Comparison of ENCODE assay signal across 1 cellular context in genomic region chr17:27283057-27283456, GRCh38.
TF ChIP-seq lines count a peak whose summit lies in the region.

No MANE protein-coding gene starts in this region.

TF ChIP-seq in HepG2, 621 proteins besides CTCF, POLR2A, EP300 and RAD21 (continued from another document):
- TF ChIP-seq HINFP (CRISPR knock-in tag; IDR thresholded peaks at IDR 0.05; ENCODE audit: low read depth), result no peak
- TF ChIP-seq ZFP37 (CRISPR knock-in tag; IDR thresholded peaks at IDR 0.05; ENCODE audit: borderline replicate concordance), result no peak
- TF ChIP-seq GTF3A (CRISPR knock-in tag; conservative IDR thresholded peaks at IDR 0.05), result no peak
- no peak for TF ChIP-seq ZBTB33 (CRISPR knock-in tag; IDR thresholded peaks at IDR 0.05)
- TF ChIP-seq ZNF564 (CRISPR knock-in tag; IDR thresholded peaks at IDR 0.05), result no peak
- no peak for TF ChIP-seq ZNF768 (CRISPR knock-in tag; IDR thresholded peaks at IDR 0.05)
- TF ChIP-seq ZNF446 (CRISPR knock-in tag; IDR thresholded peaks at IDR 0.05), result no peak
- no peak for TF ChIP-seq ETV5 (CRISPR knock-in tag; IDR thresholded peaks at IDR 0.05; ENCODE audit: borderline replicate concordance)
- no peak for TF ChIP-seq ZNF101 (CRISPR knock-in tag; IDR thresholded peaks at IDR 0.05; ENCODE audit: borderline replicate concordance, low read depth)
